Comparison of ENCODE assay signal across 17 cellular contexts in the genomic region with DNA sequence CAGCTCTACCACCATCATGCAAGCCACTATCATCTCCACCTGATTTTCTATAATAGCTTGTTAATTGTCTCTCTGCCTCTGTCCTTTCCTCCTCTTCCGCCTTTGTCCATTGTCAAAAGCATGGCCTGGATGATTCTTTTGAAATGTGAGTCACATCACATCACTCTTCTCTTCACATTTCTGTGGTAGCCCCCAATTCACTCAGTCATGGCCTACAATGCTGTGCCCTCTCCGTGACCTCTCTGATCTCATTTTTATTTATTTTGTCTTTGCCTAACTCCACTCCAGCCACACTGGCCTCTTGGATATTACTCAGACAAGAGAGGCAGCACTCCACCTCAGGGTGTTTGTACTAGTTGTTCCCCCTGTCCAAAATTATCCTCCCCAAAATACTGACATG. TPM values are rescaled to one million over a fixed set of nuclear protein-coding genes. Genes with fewer than 3 reads are reported as not detected.
A peak's percentile ranks its signal among the peaks of the same experiment; 100 is the strongest.
DNase-seq lines count a peak whose midpoint lies in the region; ATAC-seq and TF ChIP-seq lines count a peak whose summit lies in the region.
"Had no signal": no experiment of that assay in that cellular context is flagged by ENCODE, and none has a peak within 500 bp of the region (broad histone marks: within the 10 kb centered on the region; RNA-seq: fewer than 3 reads in every experiment).

No MANE protein-coding gene starts in this region.

- intact Hi-C loops in MCF 10A (cut with micrococcal nuclease), result no loop called here

- no TSS peak for BruUV-seq in MCF 10A (replicated peaks; lab: Mats Ljungman, UMichigan)

- H3K4me3 ChIP-seq in BJ (ENCODE audit: low read depth, low read length), result no peak overlapping the region
- H3K4me3 ChIP-seq: BLaER1 treated with 17β-estradiol and CSF1 and Interleukin-3, amounts not matched to agents 10 nM and 100 nM; GM23338; K562; MG63; Peyer's patch had no signal

- H3K4me1 Mint-ChIP-seq in MCF 10A (ENCODE audit: insufficient read depth, unreplicated experiment), result no peaks in the 10 kb centered on the region

- H3K4me3 Mint-ChIP-seq in MCF 10A (ENCODE audit: unreplicated experiment), result no peak overlapping the region
- H3K4me3 Mint-ChIP-seq: GM23338 had no signal

- H3K27ac Mint-ChIP-seq in MCF 10A (ENCODE audit: low read depth, unreplicated experiment), result no peak overlapping the region
- H3K27ac Mint-ChIP-seq: GM23338 had no signal

- ATAC-seq in GM18511 (IDR thresholded peaks at IDR 0.05; ENCODE audit: unreplicated experiment), result no peak
- ATAC-seq: GM23338, K562 had no signal

- H3K27me3 Mint-ChIP-seq in MCF 10A (ENCODE audit: insufficient read depth, unreplicated experiment), result no peaks in the 10 kb centered on the region

- H3K27me3 ChIP-seq in BJ (ENCODE audit: control insufficient read depth, insufficient read depth, low read length), result peaks cover 6% of the 10 kb centered on the region
- H3K27me3 ChIP-seq: MG63, Peyer's patch had no signal

- no peaks in the 10 kb centered on the region for H3K36me3 ChIP-seq in BJ (ENCODE audit: control insufficient read depth, insufficient read depth, low read length)
- H3K36me3 ChIP-seq: BLaER1 treated with 17β-estradiol and CSF1 and Interleukin-3, amounts not matched to agents 10 nM and 100 nM; MG63; Peyer's patch had no signal

- H3K36me3 Mint-ChIP-seq in MCF 10A (ENCODE audit: insufficient read depth, unreplicated experiment), result no peaks in the 10 kb centered on the region

- CTCF ChIA-PET in BJ (lab: Yijun Ruan, JAX) (no interaction called here), MCF 10A (lab: Yijun Ruan, JAX) (interaction anchor here (1.1 kb wide), 1 partner anchor 9 kb away, joined by 4 read pairs; no protein-coding TSS in a partner anchor)

- TF ChIP-seq CTCF in BJ (IDR thresholded peaks at IDR 0.05; ENCODE audit: insufficient read depth, low read depth, low read length), result no peak
- TF ChIP-seq CTCF in MCF 10A (IDR thresholded peaks at IDR 0.05; ENCODE audit: unreplicated experiment), result no peak

- POLR2A ChIA-PET in BJ (lab: Charles Lee), result no interaction called here
- POLR2A ChIA-PET in MCF 10A (lab: Yijun Ruan, JAX), result no interaction called here

- DNase-seq in BJ (ENCODE audit: low read depth) (peak; percentile 4), M059J (ENCODE audit: low read depth) (peak; percentile 82), astrocyte of the hippocampus (ENCODE audit: low read depth, low spot score) (peak; percentile 73), kidney tubule cell (ENCODE audit: low spot score) (peak; percentile 79), MCF 10A (ENCODE audit: unreplicated experiment) (no peak), anterior cingulate cortex (lab: John Stamatoyannopoulos, UW) (no peak), NCI-H2107 (lab: John Stamatoyannopoulos, UW) (no peak)
- DNase-seq: 8988T, MG63, NCI-H1105, NCI-H187, Peyer's patch, SHP77 treated with DMSO at 0.1 percent for 48 hours had no signal

- H3K9me3 Mint-ChIP-seq in MCF 10A (ENCODE audit: unreplicated experiment), result no peaks in the 10 kb centered on the region
- H3K9me3 Mint-ChIP-seq: GM23338 had no signal

RNA-seq across cellular contexts. Expression of a gene that starts 4.9 kb away (rescaled TPM):
- polyA plus RNA-seq in BJ (2011; rRNA removed), result 1.2 and 1.9 TPM in 2 replicates
- 1.6 and 1.9 TPM in 2 replicates for polyA minus RNA-seq in BJ (2011; rRNA and poly(A)+ RNA removed)
- total RNA-seq in M059J (2014; rRNA removed; shearing (Covaris generic)), result 3.8 and 4.6 TPM in 2 replicates
- not detected in 2 replicates for total RNA-seq in MCF 10A (2022)

Comparison
In these comparisons a context has a peak if more than half of its experiments do, and no peak if none do; other contexts are left out.
1. DNase-seq: peak in BJ (single experiment), M059J (single experiment), astrocyte of the hippocampus (single experiment) and kidney tubule cell (single experiment); none in MCF 10A (single experiment), anterior cingulate cortex (0 of 58) and NCI-H2107 (single experiment).